18 cellular contexts compared by ENCODE assay signal in the genomic region with DNA sequence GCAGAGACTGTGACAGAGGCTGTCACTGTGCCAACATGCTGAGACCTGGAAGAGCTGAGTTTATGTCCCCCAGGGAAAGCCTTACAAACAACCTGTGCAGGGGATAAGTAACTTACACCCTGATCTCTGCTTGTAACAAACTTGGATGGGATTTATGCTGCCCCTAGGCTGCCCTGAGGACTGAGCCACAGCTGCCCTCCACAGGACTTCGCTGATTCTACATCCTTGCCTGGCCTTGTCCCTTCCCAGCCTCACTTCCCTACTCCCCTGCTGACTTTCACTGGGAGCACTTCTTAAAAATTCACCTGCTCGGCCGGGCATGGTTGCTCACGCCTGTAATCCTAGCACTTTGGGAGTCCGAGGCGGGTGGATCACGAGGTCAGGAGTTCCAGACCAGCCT. TPM values are rescaled to one million over a fixed set of nuclear protein-coding genes. Genes with fewer than 3 reads are reported as not detected.
A peak's percentile ranks its signal among the peaks of the same experiment; 100 is the strongest.
DNase-seq lines count a peak whose midpoint lies in the region; ATAC-seq, FAIRE-seq and TF ChIP-seq lines count a peak whose summit lies in the region.
"Had no signal": no experiment of that assay in that cellular context is flagged by ENCODE, and none has a peak within 500 bp of the region (broad histone marks: within the 10 kb centered on the region; RNA-seq: fewer than 3 reads in every experiment).

No MANE protein-coding gene starts in this region.

- H3K9me2 ChIP-seq in HCT116 (ENCODE audit: insufficient read depth), result no peaks in the 10 kb centered on the region

- H3K4me2 ChIP-seq in A549 (no peak overlapping the region), HCT116 (ENCODE audit: low read length) (no peak overlapping the region)

- no peak overlapping the region for H2AFZ ChIP-seq in HCT116 (ENCODE audit: low read depth, low read length, poor library complexity, severe bottlenecking)

- H3K9me3 ChIP-seq in A549 (no peaks in the 10 kb centered on the region), HCT116 (ENCODE audit: control insufficient read depth in 1 of 2, insufficient read depth in 1 of 2, low read depth in 1 of 2, low read length in 2 of 2) (no peaks in the 10 kb centered on the region), Panc1 (ENCODE audit: control insufficient read depth, insufficient read depth, low read depth, low read length) (no peaks in the 10 kb centered on the region), tibial artery (no peaks in the 10 kb centered on the region)
- H3K9me3 ChIP-seq: MG63, SJSA1 had no signal

- H3K27ac ChIP-seq in A549, result no peak overlapping the region
- H3K27ac ChIP-seq in HCT116 (ENCODE audit: low read depth, low read length), result no peak overlapping the region
- H3K27ac ChIP-seq in Panc1 (ENCODE audit: low read length), result no peak overlapping the region
- no peak overlapping the region for H3K27ac ChIP-seq in tibial artery
- H3K27ac ChIP-seq: SJSA1 had no signal

- H3K9me3 Mint-ChIP-seq in stimulated activated memory B cell treated with anti-CD40 and anti-IgM and Interleukin-4, amounts not matched to agents 10 μg/mL and 1 μg/mL and 100 μg/mL, for 72 hours, result peaks cover 5% of the 10 kb centered on the region
- H3K9me3 Mint-ChIP-seq: CD4-positive, CD25-positive, alpha-beta regulatory T cell; HFFc6; T-cell had no signal

- TF ChIP-seq POLR2A in A549 (IDR thresholded peaks at IDR 0.05; ENCODE audit: low read length) (no peak), HCT116 (IDR thresholded peaks at IDR 0.05; ENCODE audit: borderline replicate concordance, extremely low read depth, insufficient read depth, insufficient read length) (no peak)

- no peaks in the 10 kb centered on the region for H4K20me1 ChIP-seq in HCT116 (ENCODE audit: insufficient read depth)

- BruUV-seq in HCT116 (replicated peaks; lab: Mats Ljungman, UMichigan) (no TSS peak), Panc1 (replicated peaks; lab: Mats Ljungman, UMichigan) (no TSS peak)

- RAD21 ChIA-PET in HCT116 (lab: Charles Lee; ENCODE audit: low non-redundant PET in 1 of 2, low total read pairs in 2 of 2, uncharacterized antibody in 2 of 2, unreplicated experiment in 2 of 2), result no interaction called here

- H3K27me3 Mint-ChIP-seq in stimulated activated memory B cell treated with anti-CD40 and anti-IgM and Interleukin-4, amounts not matched to agents 10 μg/mL and 1 μg/mL and 100 μg/mL, for 72 hours, result peaks cover 22% of the 10 kb centered on the region

- DNase-seq in A549 (ENCODE audit: low read depth in 1 of 2, low spot score in 1 of 2), result no peak
- no peak for DNase-seq in HCT116 (ENCODE audit: low read depth, low spot score)
- no peak for DNase-seq in Panc1 (ENCODE audit: low read depth, low spot score)
- no peak for DNase-seq in kidney epithelial cell (ENCODE audit: low read depth)
- DNase-seq in tibial artery, result no peak
- no peak for DNase-seq in NCI-H2029 (lab: John Stamatoyannopoulos, UW)
- DNase-seq in GM13976 (ENCODE audit: low spot score), result no peak
- DNase-seq: ACHN; CD4-positive, CD25-positive, alpha-beta regulatory T cell; HFFc6; KG1; MG63; NCI-H1092 treated with DMSO at 0.1 percent for 48 hours; NCI-H1694 treated with DMSO at 0.1 percent for 48 hours; T-cell had no signal

- POLR2A ChIA-PET in A549 (lab: Yijun Ruan, JAX) (no interaction called here), HCT116 (lab: Charles Lee) (no interaction called here), Panc1 (lab: Charles Lee) (no interaction called here)

- H3K4me3 ChIP-seq in A549 (no peak overlapping the region), HCT116 (replicated peaks in 1 of 2; ENCODE audit: low read depth in 1 of 2, low read length in 2 of 2) (no peak overlapping the region), Panc1 (ENCODE audit: low read depth in 2 of 2, low read length in 2 of 2) (no peak overlapping the region), kidney epithelial cell (ENCODE audit: low read depth, low read length) (no peak overlapping the region), tibial artery (no peak overlapping the region)
- H3K4me3 ChIP-seq: MG63, SJSA1 had no signal

- FAIRE-seq in A549 (lab: Jason Lieb, UNC), result no peak
- FAIRE-seq: D721Med had no signal

- H3K27me3 ChIP-seq in HCT116 (ENCODE audit: insufficient read depth, low read length), result no peaks in the 10 kb centered on the region
- no peaks in the 10 kb centered on the region for H3K27me3 ChIP-seq in Panc1 (ENCODE audit: control insufficient read depth, insufficient read depth, low read length)
- H3K27me3 ChIP-seq in kidney epithelial cell (ENCODE audit: control insufficient read depth, insufficient read depth, low read length), result no peaks in the 10 kb centered on the region
- no peaks in the 10 kb centered on the region for H3K27me3 ChIP-seq in tibial artery
- H3K27me3 ChIP-seq: MG63, SJSA1 had no signal

- CTCF ChIA-PET in A549 (lab: Yijun Ruan, JAX), result interaction anchor here (0.9 to 1.9 kb wide), 5 partner anchors 18 to 937 kb away, joined by 3 to 6 read pairs (median 4); a partner anchor contains a TSS
- CTCF ChIA-PET in HCT116 (lab: Charles Lee), result no interaction called here
- CTCF ChIA-PET in Panc1 (lab: Charles Lee), result no interaction called here

- H3K36me3 ChIP-seq in HCT116 (ENCODE audit: control insufficient read depth in 1 of 2, insufficient read depth in 2 of 2, low read length in 2 of 2) (no peaks in the 10 kb centered on the region), Panc1 (ENCODE audit: control insufficient read depth, insufficient read depth, low read length) (no peaks in the 10 kb centered on the region), kidney epithelial cell (ENCODE audit: control insufficient read depth, insufficient read depth, low read length) (no peaks in the 10 kb centered on the region), tibial artery (no peaks in the 10 kb centered on the region)
- H3K36me3 ChIP-seq: MG63, SJSA1 had no signal

- H3K4me1 Mint-ChIP-seq in stimulated activated memory B cell treated with anti-CD40 and anti-IgM and Interleukin-4, amounts not matched to agents 10 μg/mL and 1 μg/mL and 100 μg/mL, for 72 hours, result no peaks in the 10 kb centered on the region
- H3K4me1 Mint-ChIP-seq: CD4-positive, CD25-positive, alpha-beta regulatory T cell; T-cell had no signal

- no peak overlapping the region for H3K9ac ChIP-seq in HCT116 (ENCODE audit: low read length)

- no peaks in the 10 kb centered on the region for H3K36me3 Mint-ChIP-seq in stimulated activated memory B cell treated with anti-CD40 and anti-IgM and Interleukin-4, amounts not matched to agents 10 μg/mL and 1 μg/mL and 100 μg/mL, for 72 hours
- H3K36me3 Mint-ChIP-seq: CD4-positive, CD25-positive, alpha-beta regulatory T cell; T-cell had no signal

- no peak for TF ChIP-seq EP300 in A549 (IDR thresholded peaks at IDR 0.05)

- intact Hi-C loops in HCT116 (cut with micrococcal nuclease) (no loop called here), Panc1 (cut with micrococcal nuclease; ENCODE audit: unreplicated experiment) (no loop called here), tibial artery (cut with DNase I; ENCODE audit: low total_unique reads) (no loop called here)

- TF ChIP-seq CTCF in A549 (IDR thresholded peaks at IDR 0.05) (no peak), HCT116 (IDR thresholded peaks at IDR 0.05 in 2 of 3, conservative IDR thresholded peaks at IDR 0.05 in 1 of 3; ENCODE audit: borderline replicate concordance in 1 of 3, insufficient read depth in 1 of 3, low read depth in 2 of 3, low read length in 2 of 3) (peak in 1 of 3 experiments; percentile 12; a peak in 1 of 6 replicates), Panc1 (IDR thresholded peaks at IDR 0.05) (no peak), kidney epithelial cell (IDR thresholded peaks at IDR 0.05; ENCODE audit: insufficient read depth, low read length, poor library complexity, severe bottlenecking) (peak; percentile 21), tibial artery (IDR thresholded peaks at IDR 0.05) (no peak), GM13976 (IDR thresholded peaks at IDR 0.05; ENCODE audit: borderline replicate concordance, control extremely low read depth, extremely low read depth, insufficient read depth, missing control alignments) (no peak)

- H3K27ac Mint-ChIP-seq in stimulated activated memory B cell treated with anti-CD40 and anti-IgM and Interleukin-4, amounts not matched to agents 10 μg/mL and 1 μg/mL and 100 μg/mL, for 72 hours, result no peak overlapping the region
- H3K27ac Mint-ChIP-seq: CD4-positive, CD25-positive, alpha-beta regulatory T cell; HFFc6; T-cell had no signal

- ATAC-seq in A549, result peak; percentile 69 to 76; a peak in 3 of 6 replicates
- peak; percentile 66 for ATAC-seq in HCT116
- ATAC-seq in Panc1, result peak; percentile 68; the same call in 1 of the 2 replicates
- no peak for ATAC-seq in stimulated activated memory B cell treated with anti-CD40 and anti-IgM and Interleukin-4, amounts not matched to agents 10 μg/mL and 1 μg/mL and 100 μg/mL, for 72 hours
- ATAC-seq: T-cell had no signal

- in situ Hi-C loops in Panc1 (cut with HindIII; ENCODE audit: low pct_unique_long_range_greater_than_20kb, low sequenced_read_pairs), result no loop called here
- in situ Hi-C loops in GM13976 (cut with MboI; ENCODE audit: low sequenced_read_pairs, unreplicated experiment), result no loop called here

- no peaks in the 10 kb centered on the region for H3K79me2 ChIP-seq in HCT116 (ENCODE audit: insufficient read depth, low read length)

- no peak for TF ChIP-seq RAD21 in A549 (conservative IDR thresholded peaks at IDR 0.05 in 1 of 2, IDR thresholded peaks at IDR 0.05 in 1 of 2)
- TF ChIP-seq RAD21 in HCT116 (IDR thresholded peaks at IDR 0.05; ENCODE audit: low read depth), result peak; percentile 23; the same call in 1 of the 2 replicates

- H3K4me3 Mint-ChIP-seq in stimulated activated memory B cell treated with anti-CD40 and anti-IgM and Interleukin-4, amounts not matched to agents 10 μg/mL and 1 μg/mL and 100 μg/mL, for 72 hours, result no peak overlapping the region
- H3K4me3 Mint-ChIP-seq: CD4-positive, CD25-positive, alpha-beta regulatory T cell; HFFc6; T-cell had no signal

- H3K4me1 ChIP-seq in A549 (no peaks in the 10 kb centered on the region), HCT116 (ENCODE audit: control insufficient read depth in 1 of 2, insufficient read depth in 2 of 2, low read length in 2 of 2) (peaks cover 4 to 8% of the 10 kb centered on the region in 2 experiments; a peak in 3 of 4 replicates), Panc1 (ENCODE audit: control insufficient read depth, insufficient read depth, low read length) (0 out of 2 replicates have a peak, but pooled peaks cover 7% of the 10 kb centered on the region), tibial artery (peaks cover 0 to 33% (median 15%) of the 10 kb centered on the region in 4 donors)

- 80% methylated on average over 7 of the region's 7 CpGs for WGBS in A549 (ENCODE audit: missing lambda C conversion rate)

TF ChIP-seq in HCT116, 20 proteins besides CTCF, POLR2A, EP300 and RAD21 (continues in another document):
- no peak for TF ChIP-seq EGR1 (IDR thresholded peaks at IDR 0.05; ENCODE audit: low read depth)

RNA-seq across cellular contexts. Expression of a gene that starts 45.9 kb away (rescaled TPM):
- 27.9 TPM in 2 replicates for polyA plus RNA-seq in A549 (2011; rRNA removed)
- 16.5 and 17.2 TPM in 2 replicates for polyA plus RNA-seq in A549 (2012; cell fraction: cytosol; rRNA removed)
- polyA plus RNA-seq in A549 (2012; cell fraction: nucleus; rRNA removed), result 16.5 and 20.1 TPM in 2 replicates
- 17.8 to 19.9 TPM (median 19.8 TPM) in 3 replicates for polyA plus RNA-seq in A549 (2017; fragmentation: RNase III; extraction: RNeasy Plus Mini Kit Qiagen cat#74134 plus additional on column Dnase treatment)
- polyA minus RNA-seq in A549 (2011; rRNA and poly(A)+ RNA removed), result 21.6 and 27.9 TPM in 2 replicates
- 16.5 TPM for total RNA-seq in HCT116 (2021; ENCODE audit: unreplicated experiment)
- 9.2 and 10.0 TPM in 2 replicates for polyA plus RNA-seq in HCT116 (2012)
- total RNA-seq in Panc1 (2021; ENCODE audit: unreplicated experiment), result 107 TPM
- 57.3 TPM for polyA plus RNA-seq in Panc1 (2012; ENCODE audit: insufficient read length)
- 38.1 and 42.2 TPM in 2 replicates for total RNA-seq in kidney epithelial cell
- polyA plus RNA-seq: CD4-positive, CD25-positive, alpha-beta regulatory T cell had no signal
